ENCODE assay signal across 9 cellular contexts in the genomic region with DNA sequence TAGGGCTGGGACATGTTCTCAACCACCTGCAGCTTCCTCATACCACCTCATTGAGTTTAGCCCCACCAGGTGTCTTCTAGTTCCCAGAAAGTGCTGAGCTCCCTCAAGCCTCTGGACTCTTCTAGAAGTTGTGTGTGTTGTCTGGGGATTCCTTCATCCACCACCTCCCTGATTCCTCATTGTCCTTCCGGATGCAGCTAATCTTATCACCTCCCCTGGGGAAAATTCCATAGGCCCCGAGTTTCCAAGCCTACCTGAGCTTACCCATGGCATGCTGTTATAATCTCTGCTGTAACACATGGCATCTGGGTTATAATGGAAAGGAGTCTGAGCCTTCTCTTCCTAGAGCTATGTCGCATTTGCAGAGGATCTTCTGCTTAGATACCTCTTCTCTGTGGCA.
"Had no signal": no experiment of that assay in that cellular context is flagged by ENCODE, and none has a peak within 500 bp of the region (broad histone marks: within the 10 kb centered on the region; RNA-seq: fewer than 3 reads in every experiment).

No MANE protein-coding gene starts in this region.

- H3K9me3 ChIP-seq: HAP-1 had no signal

- H3K4me1 ChIP-seq: HAP-1 had no signal

- H3K27ac ChIP-seq: GM23248 had no signal

- ATAC-seq: GM23338, HCT116 had no signal

- H3K4me3 ChIP-seq: GM23248, GM23338, HAP-1 had no signal

- H3K9ac ChIP-seq: GM23248 had no signal

- H3K4me3 Mint-ChIP-seq: GM23338, H9, HFFc6 had no signal

- DNase-seq: GM23248, GOT3, H7, H9, HCEC 1CT, HFFc6 had no signal

- H3K4me2 ChIP-seq: GM23338 had no signal

- H3K36me3 ChIP-seq: HAP-1 had no signal

- H3K27ac Mint-ChIP-seq: GM23338, H9, HFFc6 had no signal

- H3K9me3 Mint-ChIP-seq: GM23338, H9 had no signal
